In genomic region chr1:201042663-201043461, GRCh38 we compare ENCODE assay signal across 8 cellular contexts.
A peak's percentile ranks its signal among the peaks of the same experiment; 100 is the strongest.
DNase-seq lines count a peak whose midpoint lies in the region; ATAC-seq lines count a peak whose summit lies in the region.

No MANE protein-coding gene starts in this region.

- H3K4me3 ChIP-seq in HAP-1, result no peak overlapping the region

- peak; percentile 85 for DNase-seq in DMS53 (lab: John Stamatoyannopoulos, UW)
- peak; percentile 64 to 73 for DNase-seq in HAP-1 (ENCODE audit: low spot score in 2 of 2)
- DNase-seq in NCI-H146 (lab: John Stamatoyannopoulos, UW), result peak; percentile 75
- DNase-seq in T-helper 9 cell, result peak; percentile 57
- DNase-seq in astrocyte of the hippocampus (ENCODE audit: low read depth, low spot score), result peak; percentile 80
- DNase-seq in hippocampal formation (lab: John Stamatoyannopoulos, UW), result peak; percentile 64 to 69
- peak; percentile 43 for DNase-seq in smooth muscle cell of the brain vasculature (ENCODE audit: low read depth, low spot score)

- H3K4me1 ChIP-seq in HAP-1, result no peaks in the 10 kb centered on the region

- in situ Hi-C loops in HAP-1 (cut with MboI; ENCODE audit: low sequenced_read_pairs), result loop anchor here (5.0 kb wide), 1 partner anchor 66 kb away; no protein-coding TSS in a partner anchor

- H3K27me3 ChIP-seq in HAP-1 (ENCODE audit: low read depth), result no peaks in the 10 kb centered on the region

- H3K9me3 ChIP-seq in HAP-1, result no peaks in the 10 kb centered on the region

- H3K36me3 ChIP-seq in HAP-1 (replicated peaks), result no peaks in the 10 kb centered on the region

- ATAC-seq in HG02623 (IDR thresholded peaks at IDR 0.05; ENCODE audit: unreplicated experiment), result no peak
